ENCODE assay signal across 9 cellular contexts in genomic region chr14:54650331-54651017, GRCh38.
DNase-seq lines count a peak whose midpoint lies in the region; ATAC-seq and TF ChIP-seq lines count a peak whose summit lies in the region.
"Had no signal": no experiment of that assay in that cellular context is flagged by ENCODE, and none has a peak within 500 bp of the region (broad histone marks: within the 10 kb centered on the region; RNA-seq: fewer than 3 reads in every experiment).

No MANE protein-coding gene starts in this region.

- peak; percentile 88 to 94 for DNase-seq in lower leg skin (ENCODE audit: low spot score in 2 of 2)
- DNase-seq in transverse colon, result peak; percentile 34
- DNase-seq in NOMO-1 (lab: John Stamatoyannopoulos, UW; ENCODE audit: unreplicated experiment in 2 of 2), result no peak
- no peak for DNase-seq in stimulated activated CD4-positive, alpha-beta T cell treated with anti-CD3 and anti-CD28 coated beads, Interleukin-15, amount 100 ng/mL, for 24 hours

- peak overlapping the region; percentile 3; the same call in 1 of the 2 replicates for H3K4me3 ChIP-seq in HUES6 (ENCODE audit: low read depth, low read length)
- no peak overlapping the region for H3K4me3 ChIP-seq in lower leg skin (ENCODE audit: low read depth, poor library complexity, severe bottlenecking)
- no peak overlapping the region for H3K4me3 ChIP-seq in transverse colon

- no peak for TF ChIP-seq EP300 in transverse colon (IDR thresholded peaks at IDR 0.05; ENCODE audit: low read depth)

- peaks cover 27% of the 10 kb centered on the region for H3K4me1 Mint-ChIP-seq in dendritic cell treated with granulocyte-macrophage colony-stimulating factor and Interleukin-4, amounts not matched to agents 40 ng/mL and 50 ng/mL, for 4 days (ENCODE audit: low read depth)

- no peaks in the 10 kb centered on the region for H3K27me3 ChIP-seq in HUES6 (ENCODE audit: control insufficient read depth, insufficient read depth, low read length)
- H3K27me3 ChIP-seq in transverse colon, result no peaks in the 10 kb centered on the region

- H3K9ac ChIP-seq in HUES6 (ENCODE audit: low read length), result peak overlapping the region; percentile 9

- H3K27me3 Mint-ChIP-seq in dendritic cell treated with granulocyte-macrophage colony-stimulating factor and Interleukin-4, amounts not matched to agents 40 ng/mL and 50 ng/mL, for 4 days, result peaks cover 3% of the 10 kb centered on the region
- H3K27me3 Mint-ChIP-seq: brain had no signal

- no peak for TF ChIP-seq POLR2A in lower leg skin (IDR thresholded peaks at IDR 0.05)
- TF ChIP-seq POLR2A in transverse colon (IDR thresholded peaks at IDR 0.05), result no peak

- peak overlapping the region; percentile 88 for H3K27ac Mint-ChIP-seq in dendritic cell treated with granulocyte-macrophage colony-stimulating factor and Interleukin-4, amounts not matched to agents 40 ng/mL and 50 ng/mL, for 4 days

- H3K4me3 Mint-ChIP-seq in dendritic cell treated with granulocyte-macrophage colony-stimulating factor and Interleukin-4, amounts not matched to agents 40 ng/mL and 50 ng/mL, for 4 days, result peak overlapping the region; percentile 55

- ATAC-seq in GM18873 (IDR thresholded peaks at IDR 0.05; ENCODE audit: low FRiP score, unreplicated experiment) (no peak), HG02571 (IDR thresholded peaks at IDR 0.05; ENCODE audit: unreplicated experiment) (no peak)

- H3K27ac ChIP-seq in HUES6 (ENCODE audit: low read depth, low read length) (peak overlapping the region; percentile 96), transverse colon (peak overlapping the region; percentile 82 to 88 (median 84))

- H3K36me3 ChIP-seq in HUES6 (ENCODE audit: control insufficient read depth, insufficient read depth, low read length) (no peaks in the 10 kb centered on the region), transverse colon (no peaks in the 10 kb centered on the region)

- no peak for TF ChIP-seq CTCF in lower leg skin (IDR thresholded peaks at IDR 0.05)
- no peak for TF ChIP-seq CTCF in transverse colon (IDR thresholded peaks at IDR 0.05)

- WGBS in lower leg skin, 2 donors, result 43 to 52% methylated on average over 11 of the region's 11 CpGs
- 45 to 50% methylated on average over 11 of the region's 11 CpGs for WGBS in transverse colon (ENCODE audit: low coverage in 1 of 2), 2 donors

- H3K9me3 ChIP-seq in HUES6 (ENCODE audit: control insufficient read depth, insufficient read depth, low read depth, low read length), result no peaks in the 10 kb centered on the region
- no peaks in the 10 kb centered on the region for H3K9me3 ChIP-seq in transverse colon

- H3K36me3 Mint-ChIP-seq in dendritic cell treated with granulocyte-macrophage colony-stimulating factor and Interleukin-4, amounts not matched to agents 40 ng/mL and 50 ng/mL, for 4 days (ENCODE audit: low read depth), result no peaks in the 10 kb centered on the region
- H3K36me3 Mint-ChIP-seq: brain had no signal

- H3K4me1 ChIP-seq in HUES6 (ENCODE audit: control insufficient read depth, insufficient read depth, low read length) (peaks cover 57% of the 10 kb centered on the region), transverse colon (peaks cover 3 to 50% (median 15%) of the 10 kb centered on the region in 4 donors)

- H3K9me3 Mint-ChIP-seq in dendritic cell treated with granulocyte-macrophage colony-stimulating factor and Interleukin-4, amounts not matched to agents 40 ng/mL and 50 ng/mL, for 4 days, result no peaks in the 10 kb centered on the region
- H3K9me3 Mint-ChIP-seq: brain had no signal

- intact Hi-C loops in dendritic cell treated with granulocyte-macrophage colony-stimulating factor and Interleukin-4, amounts not matched to agents 40 ng/mL and 50 ng/mL, for 4 days (cut with micrococcal nuclease), result no loop called here
- intact Hi-C loops in lower leg skin (cut with DNase I; ENCODE audit: low total_unique reads), result no loop called here
- intact Hi-C loops in transverse colon (cut with DNase I; ENCODE audit: low total_unique reads), result no loop called here

- in situ Hi-C loops in transverse colon (cut with MboI; ENCODE audit: low pct_ligation_motif_present in 1 of 4, low pct_unique_long_range_greater_than_20kb in 1 of 4, low sequenced_read_pairs in 3 of 4), result no loop called here

Comparison
In these comparisons a context has a peak if more than half of its experiments do, and no peak if none do; other contexts are left out.
1. DNase-seq: peak in lower leg skin (2 of 2) and transverse colon (single experiment); none in NOMO-1 (0 of 2) and stimulated activated CD4-positive, alpha-beta T cell treated with anti-CD3 and anti-CD28 coated beads, Interleukin-15, amount 100 ng/mL, for 24 hours (single experiment).